ENCODE assay signal across 17 cellular contexts in the genomic region with DNA sequence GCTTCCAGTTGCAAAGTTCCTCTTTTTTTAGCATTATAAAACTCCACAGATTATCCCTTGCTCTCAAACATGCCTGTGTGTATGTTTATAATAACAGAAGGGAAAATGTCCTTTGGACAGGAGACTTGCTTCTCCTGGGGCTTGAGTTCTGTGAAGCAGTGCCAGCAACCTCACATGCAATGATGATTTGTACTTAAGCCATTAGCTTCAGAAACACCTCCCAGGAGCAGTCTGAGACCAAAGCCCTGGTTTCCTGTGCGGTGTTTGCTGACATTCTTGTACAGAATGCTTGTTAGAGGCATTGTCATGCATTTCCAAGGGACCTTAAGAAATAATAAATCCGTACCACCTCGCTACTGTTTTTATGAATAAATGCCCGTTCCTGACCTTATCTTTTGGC.
"Had no signal": no experiment of that assay in that cellular context is flagged by ENCODE, and none has a peak within 500 bp of the region (broad histone marks: within the 10 kb centered on the region; RNA-seq: fewer than 3 reads in every experiment).

No MANE protein-coding gene starts in this region.

- H3K27ac ChIP-seq: right lobe of liver, suprapubic skin had no signal

- H3K4me3 ChIP-seq: right lobe of liver, suprapubic skin had no signal

- H3K27ac Mint-ChIP-seq: activated CD8-positive, alpha-beta T cell treated with anti-CD3 and anti-CD28 coated beads, Interleukin-2, amount 10 ng/mL, durations not matched to agents 7 days and 5 days; activated naive CD8-positive, alpha-beta T cell; activated T-cell treated with anti-CD3 and anti-CD28 coated beads, Interleukin-2, amount 50 U/mL, for 72 hours; endodermal cell; naive thymus-derived CD4-positive, alpha-beta T cell; type B pancreatic cell had no signal

- H3K36me3 ChIP-seq: right lobe of liver, suprapubic skin had no signal

- H3K4me1 Mint-ChIP-seq: endodermal cell; naive thymus-derived CD4-positive, alpha-beta T cell had no signal

- H3K4me1 ChIP-seq: right lobe of liver, suprapubic skin had no signal

- H3K4me3 Mint-ChIP-seq: activated CD8-positive, alpha-beta T cell treated with anti-CD3 and anti-CD28 coated beads, Interleukin-2, amount 10 ng/mL, durations not matched to agents 7 days and 5 days; activated naive CD8-positive, alpha-beta T cell; activated T-cell treated with anti-CD3 and anti-CD28 coated beads, Interleukin-2, amount 50 U/mL, for 72 hours; endodermal cell; naive thymus-derived CD4-positive, alpha-beta T cell; type B pancreatic cell had no signal

- H3K9me3 ChIP-seq: right lobe of liver, suprapubic skin had no signal

- ATAC-seq: activated CD8-positive, alpha-beta T cell treated with anti-CD3 and anti-CD28 coated beads, Interleukin-2, amount 10 ng/mL, durations not matched to agents 7 days and 5 days; activated T-cell treated with anti-CD3 and anti-CD28 coated beads, Interleukin-2, amount 50 U/mL, for 72 hours; naive thymus-derived CD4-positive, alpha-beta T cell; right lobe of liver; stimulated activated naive CD8-positive, alpha-beta T cell treated with anti-CD3 and anti-CD28 coated beads, Interleukin-15, Interleukin-2, amounts not matched to agents 100 U/mL and 50 U/mL, for 24 hours had no signal

- H3K27me3 ChIP-seq: right lobe of liver, suprapubic skin had no signal

- DNase-seq: activated CD4-positive, alpha-beta T cell treated with anti-CD3 and anti-CD28 coated beads for 48 hours; activated CD8-positive, alpha-beta memory T cell treated with anti-CD3 and anti-CD28 coated beads, Interleukin-2, amount 50 U/mL, for 4 hours; activated CD8-positive, alpha-beta T cell treated with anti-CD3 and anti-CD28 coated beads, Interleukin-2, amount 10 ng/mL, durations not matched to agents 7 days and 5 days; activated gamma-delta T cell; activated T-cell treated with anti-CD3 and anti-CD28 coated beads, Interleukin-2, amount 50 U/mL, for 72 hours; amniotic stem cell; endodermal cell; head of caudate nucleus; left cardiac atrium; naive thymus-derived CD4-positive, alpha-beta T cell; posterior cingulate gyrus; right lobe of liver; stimulated activated naive CD8-positive, alpha-beta T cell treated with anti-CD3 and anti-CD28 coated beads, Interleukin-15, Interleukin-2, amounts not matched to agents 100 U/mL and 50 U/mL, for 24 hours; T-helper 2 cell had no signal

- H3K36me3 Mint-ChIP-seq: activated naive CD8-positive, alpha-beta T cell; naive thymus-derived CD4-positive, alpha-beta T cell; type B pancreatic cell had no signal

- H3K27me3 Mint-ChIP-seq: activated naive CD8-positive, alpha-beta T cell; naive thymus-derived CD4-positive, alpha-beta T cell had no signal
